Comparison of ENCODE assay signal across 12 cellular contexts in the genomic region with DNA sequence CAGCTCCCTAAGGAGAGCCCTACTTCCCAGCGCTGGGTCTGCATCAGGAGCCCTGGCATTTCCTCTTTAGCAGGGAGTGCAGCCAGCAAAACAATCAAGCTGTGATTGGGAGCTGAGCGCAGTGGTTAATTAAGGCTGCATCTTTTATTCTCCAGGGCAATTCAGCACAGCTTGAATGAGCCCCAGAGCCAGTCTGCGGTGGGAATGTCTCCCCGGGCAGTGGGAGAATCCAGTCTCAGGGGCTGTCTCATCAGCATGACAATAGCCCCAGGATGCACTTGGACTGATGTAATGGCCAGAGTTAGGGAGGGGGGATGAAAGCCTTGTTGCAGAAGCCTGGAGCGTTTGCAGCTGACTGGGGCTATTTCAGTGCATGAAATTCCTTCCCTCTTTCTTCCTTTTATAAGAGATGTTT.
DNase-seq lines count a peak whose midpoint lies in the region; ATAC-seq, FAIRE-seq and TF ChIP-seq lines count a peak whose summit lies in the region.
"Had no signal": no experiment of that assay in that cellular context is flagged by ENCODE, and none has a peak within 500 bp of the region (broad histone marks: within the 10 kb centered on the region; RNA-seq: fewer than 3 reads in every experiment).

No MANE protein-coding gene starts in this region.

- H3K27me3 ChIP-seq in iPS-20b (ENCODE audit: insufficient read depth, low read length) (no peaks in the 10 kb centered on the region), pancreas (no peaks in the 10 kb centered on the region)

- FAIRE-seq in pancreas (lab: Jason Lieb, UNC) = no peak
- FAIRE-seq: keratinocyte had no signal

- TF ChIP-seq CTCF in pancreas (IDR thresholded peaks at IDR 0.05) = no peak
- TF ChIP-seq CTCF in GM13977 (IDR thresholded peaks at IDR 0.05; ENCODE audit: extremely low read depth, insufficient read depth, missing control alignments) = no peak

- DNase-seq in AG08395 (ENCODE audit: low spot score) (peak; percentile 68), NCI-H1105 (lab: John Stamatoyannopoulos, UW) (peak; percentile 81), T1000 (lab: John Stamatoyannopoulos, UW) (peak; percentile 87), pancreas (no peak), GM19240 (ENCODE audit: insufficient read length, low spot score) (no peak), GM13977 (ENCODE audit: low spot score) (no peak)
- DNase-seq: activated CD4-positive, alpha-beta memory T cell treated with anti-CD3 and anti-CD28 coated beads, Interleukin-2, amount 10 ng/mL, durations not matched to agents 7 days and 5 days; central memory CD4-positive, alpha-beta T cell had no signal

- peak overlapping the region; percentile 23; the same call in 1 of the 2 replicates for H3K9ac ChIP-seq in iPS-20b (ENCODE audit: low read depth, low read length)

- in situ Hi-C loops in GM13977 (cut with MboI; ENCODE audit: low pct_unique_long_range_greater_than_20kb, low sequenced_read_pairs, unreplicated experiment) = no loop called here

- no peak for ATAC-seq in HG03521 (IDR thresholded peaks at IDR 0.05; ENCODE audit: unreplicated experiment)
- no peak for ATAC-seq in pancreas
- ATAC-seq: Panc1 had no signal

- peak overlapping the region; percentile 24; the same call in 1 of the 2 replicates for H3K4me3 ChIP-seq in iPS-20b (ENCODE audit: low read length)
- H3K4me3 ChIP-seq in pancreas = no peak overlapping the region

- H3K27ac ChIP-seq in iPS-20b (ENCODE audit: low read length) (no peak overlapping the region), pancreas (no peak overlapping the region)

- no peaks in the 10 kb centered on the region for H3K36me3 ChIP-seq in iPS-20b (ENCODE audit: insufficient read depth, low read depth, low read length)
- no peaks in the 10 kb centered on the region for H3K36me3 ChIP-seq in pancreas

- H3K4me1 ChIP-seq in iPS-20b (ENCODE audit: insufficient read depth, low read length) (peaks cover 46% of the 10 kb centered on the region), pancreas (no peaks in the 10 kb centered on the region)

- intact Hi-C loops in pancreas (cut with DNase I) = no loop called here

- WGBS in pancreas, 2 donors = 67 to 72% methylated on average over 5 of the region's 5 CpGs

- no peaks in the 10 kb centered on the region for H3K9me3 ChIP-seq in iPS-20b (ENCODE audit: insufficient read depth, low read depth, low read length)
- H3K9me3 ChIP-seq in pancreas = no peaks in the 10 kb centered on the region

Comparison
In these comparisons a context has a peak if more than half of its experiments do, and no peak if none do; other contexts are left out.
1. DNase-seq: peak in AG08395 (single experiment), NCI-H1105 (single experiment) and T1000 (single experiment); none in pancreas (0 of 6), GM19240 (single experiment) and GM13977 (single experiment).